1 cellular context compared by ENCODE assay signal in genomic region chr10:29671968-29672367, GRCh38.
TF ChIP-seq lines count a peak whose summit lies in the region.

No MANE protein-coding gene starts in this region.

TF ChIP-seq in K562, 482 proteins besides CTCF, POLR2A, EP300 and RAD21 (continued from another document):
- TF ChIP-seq, protein P1, sequence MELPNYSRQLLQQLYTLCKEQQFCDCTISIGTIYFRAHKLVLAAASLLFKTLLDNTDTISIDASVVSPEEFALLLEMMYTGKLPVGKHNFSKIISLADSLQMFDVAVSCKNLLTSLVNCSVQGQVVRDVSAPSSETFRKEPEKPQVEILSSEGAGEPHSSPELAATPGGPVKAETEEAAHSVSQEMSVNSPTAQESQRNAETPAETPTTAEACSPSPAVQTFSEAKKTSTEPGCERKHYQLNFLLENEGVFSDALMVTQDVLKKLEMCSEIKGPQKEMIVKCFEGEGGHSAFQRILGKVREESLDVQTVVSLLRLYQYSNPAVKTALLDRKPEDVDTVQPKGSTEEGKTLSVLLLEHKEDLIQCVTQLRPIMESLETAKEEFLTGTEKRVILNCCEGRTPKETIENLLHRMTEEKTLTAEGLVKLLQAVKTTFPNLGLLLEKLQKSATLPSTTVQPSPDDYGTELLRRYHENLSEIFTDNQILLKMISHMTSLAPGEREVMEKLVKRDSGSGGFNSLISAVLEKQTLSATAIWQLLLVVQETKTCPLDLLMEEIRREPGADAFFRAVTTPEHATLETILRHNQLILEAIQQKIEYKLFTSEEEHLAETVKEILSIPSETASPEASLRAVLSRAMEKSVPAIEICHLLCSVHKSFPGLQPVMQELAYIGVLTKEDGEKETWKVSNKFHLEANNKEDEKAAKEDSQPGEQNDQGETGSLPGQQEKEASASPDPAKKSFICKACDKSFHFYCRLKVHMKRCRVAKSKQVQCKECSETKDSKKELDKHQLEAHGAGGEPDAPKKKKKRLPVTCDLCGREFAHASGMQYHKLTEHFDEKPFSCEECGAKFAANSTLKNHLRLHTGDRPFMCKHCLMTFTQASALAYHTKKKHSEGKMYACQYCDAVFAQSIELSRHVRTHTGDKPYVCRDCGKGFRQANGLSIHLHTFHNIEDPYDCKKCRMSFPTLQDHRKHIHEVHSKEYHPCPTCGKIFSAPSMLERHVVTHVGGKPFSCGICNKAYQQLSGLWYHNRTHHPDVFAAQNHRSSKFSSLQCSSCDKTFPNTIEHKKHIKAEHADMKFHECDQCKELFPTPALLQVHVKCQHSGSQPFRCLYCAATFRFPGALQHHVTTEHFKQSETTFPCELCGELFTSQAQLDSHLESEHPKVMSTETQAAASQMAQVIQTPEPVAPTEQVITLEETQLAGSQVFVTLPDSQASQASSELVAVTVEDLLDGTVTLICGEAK (IDR thresholded peaks at IDR 0.05) = peak; percentile 60; the same call in 1 of the 2 replicates
- TF ChIP-seq, protein P1 (CRISPR knock-in tag; IDR thresholded peaks at IDR 0.05) = no peak
